Comparison of ENCODE assay signal across 1 cellular context in the genomic region with DNA sequence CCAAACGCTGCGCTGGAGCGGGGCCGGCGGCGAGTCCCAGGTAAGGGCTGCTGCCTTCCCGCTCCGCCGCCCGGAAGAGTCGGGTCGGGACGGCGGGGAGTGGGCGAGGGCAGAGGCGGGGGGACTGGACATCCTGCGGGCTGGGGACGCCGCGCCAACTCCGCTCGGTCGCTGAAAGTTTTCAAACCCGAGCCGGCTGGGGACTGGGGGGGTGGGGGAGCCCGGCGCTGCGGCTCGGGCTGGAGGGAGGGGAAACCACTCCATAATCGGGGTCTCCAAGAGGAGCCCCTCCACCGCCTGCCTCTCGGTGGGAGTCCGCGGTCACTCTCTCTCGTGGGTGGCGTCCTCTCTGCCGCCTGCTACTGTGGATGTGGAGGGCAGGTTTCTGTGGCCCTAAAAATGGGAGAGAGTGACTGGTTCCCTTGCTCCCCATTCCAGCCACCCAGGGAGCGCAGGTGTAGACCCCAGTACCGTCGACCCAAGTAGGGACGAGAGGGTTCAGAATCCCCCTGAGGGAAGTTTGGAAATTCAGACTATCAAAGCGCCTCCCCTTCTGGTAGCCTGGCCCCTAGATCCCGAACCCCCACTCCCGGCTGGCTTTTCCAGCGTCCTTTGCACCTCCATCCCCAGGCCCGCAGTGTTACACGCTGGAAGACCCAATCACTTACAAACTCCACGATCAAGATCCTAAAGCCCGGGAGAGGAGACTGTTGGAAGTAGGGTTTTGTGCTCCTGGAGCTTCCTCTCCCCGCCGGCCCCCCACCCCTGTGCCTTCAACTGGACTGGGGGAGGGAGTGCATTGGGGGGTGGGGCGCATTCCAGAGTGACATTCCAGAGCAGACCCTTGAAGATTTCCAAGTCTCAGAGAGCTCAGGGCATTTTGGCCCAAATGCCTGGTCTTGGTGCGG.
TF ChIP-seq lines count a peak whose summit lies in the region.

No MANE protein-coding gene starts in this region.

TF ChIP-seq in SK-N-SH, 30 proteins besides CTCF, POLR2A, EP300 and RAD21 (continued from another document):
- TF ChIP-seq, protein P1, sequence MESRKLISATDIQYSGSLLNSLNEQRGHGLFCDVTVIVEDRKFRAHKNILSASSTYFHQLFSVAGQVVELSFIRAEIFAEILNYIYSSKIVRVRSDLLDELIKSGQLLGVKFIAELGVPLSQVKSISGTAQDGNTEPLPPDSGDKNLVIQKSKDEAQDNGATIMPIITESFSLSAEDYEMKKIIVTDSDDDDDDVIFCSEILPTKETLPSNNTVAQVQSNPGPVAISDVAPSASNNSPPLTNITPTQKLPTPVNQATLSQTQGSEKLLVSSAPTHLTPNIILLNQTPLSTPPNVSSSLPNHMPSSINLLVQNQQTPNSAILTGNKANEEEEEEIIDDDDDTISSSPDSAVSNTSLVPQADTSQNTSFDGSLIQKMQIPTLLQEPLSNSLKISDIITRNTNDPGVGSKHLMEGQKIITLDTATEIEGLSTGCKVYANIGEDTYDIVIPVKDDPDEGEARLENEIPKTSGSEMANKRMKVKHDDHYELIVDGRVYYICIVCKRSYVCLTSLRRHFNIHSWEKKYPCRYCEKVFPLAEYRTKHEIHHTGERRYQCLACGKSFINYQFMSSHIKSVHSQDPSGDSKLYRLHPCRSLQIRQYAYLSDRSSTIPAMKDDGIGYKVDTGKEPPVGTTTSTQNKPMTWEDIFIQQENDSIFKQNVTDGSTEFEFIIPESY (IDR thresholded peaks at IDR 0.05; ENCODE audit: borderline replicate concordance, low read depth): no peak
- TF ChIP-seq RCOR1 (IDR thresholded peaks at IDR 0.05; ENCODE audit: low read length) (no peak), GATA2 (CRISPR knock-in tag; IDR thresholded peaks at IDR 0.05) (no peak), ELF1 (IDR thresholded peaks at IDR 0.05) (no peak), MEF2A (IDR thresholded peaks at IDR 0.05; ENCODE audit: borderline replicate concordance, low read depth) (no peak), FOXM1 (IDR thresholded peaks at IDR 0.05; ENCODE audit: low read depth) (no peak), TEAD4 (IDR thresholded peaks at IDR 0.05; ENCODE audit: borderline replicate concordance, insufficient read depth) (no peak)
